In genomic region chr9:114237247-114237646, GRCh38 we compare ENCODE assay signal across 9 cellular contexts.
"Had no signal": no experiment of that assay in that cellular context is flagged by ENCODE, and none has a peak within 500 bp of the region (broad histone marks: within the 10 kb centered on the region; RNA-seq: fewer than 3 reads in every experiment).

No MANE protein-coding gene starts in this region.

- H3K9ac ChIP-seq: GM23248 had no signal

- H3K4me1 ChIP-seq: HAP-1 had no signal

- H3K27ac Mint-ChIP-seq: IgD-negative memory B cell had no signal

- H3K9me3 ChIP-seq: HAP-1 had no signal

- H3K4me3 ChIP-seq: GM23248, HAP-1 had no signal

- DNase-seq: GM23248, GOT3, H7, HFFc6, KG1 had no signal

- H3K4me3 Mint-ChIP-seq: HFFc6, IgD-negative memory B cell had no signal

- ATAC-seq: HCT116 had no signal

- H2AFZ ChIP-seq: GM23248 had no signal

- H3K36me3 Mint-ChIP-seq: IgD-negative memory B cell had no signal

- H3K4me1 Mint-ChIP-seq: IgD-negative memory B cell had no signal

- H3K9me3 Mint-ChIP-seq: HFFc6 had no signal

- H3K27ac ChIP-seq: GM23248, HL-60 had no signal
